Comparison of ENCODE assay signal across 1 cellular context in genomic region chr11:70544067-70544773, GRCh38.
TF ChIP-seq lines count a peak whose summit lies in the region.

No MANE protein-coding gene starts in this region.

TF ChIP-seq in H1, 55 proteins besides CTCF, POLR2A, EP300 and RAD21 (continued from another document):
- TF ChIP-seq TEAD4 (IDR thresholded peaks at IDR 0.05; ENCODE audit: low read depth, low read length) (no peak), ATF3 (IDR thresholded peaks at IDR 0.05; ENCODE audit: insufficient read depth, low read depth, low read length) (no peak), EZH2 (IDR thresholded peaks at IDR 0.05; ENCODE audit: low read depth, low read length, severe bottlenecking) (no peak), GABPA (IDR thresholded peaks at IDR 0.05; ENCODE audit: borderline replicate concordance, insufficient read depth, low read length) (no peak), TCF12 (IDR thresholded peaks at IDR 0.05; ENCODE audit: low read depth, low read length) (no peak), YY1 (IDR thresholded peaks at IDR 0.05; ENCODE audit: low read depth, low read length) (no peak), SAP30 (IDR thresholded peaks at IDR 0.05; ENCODE audit: insufficient read depth, insufficient replicate concordance, low read length) (no peak), CHD2 (IDR thresholded peaks at IDR 0.05; ENCODE audit: low read length) (no peak), HDAC2 (IDR thresholded peaks at IDR 0.05; ENCODE audit: borderline replicate concordance in 1 of 2, low read depth in 2 of 2, low read length in 2 of 2) (no peak), POLR2AphosphoS5 (IDR thresholded peaks at IDR 0.05; ENCODE audit: low read depth, low read length) (no peak), RNF2 (IDR thresholded peaks at IDR 0.05; ENCODE audit: borderline replicate concordance, low read depth, low read length, missing control alignments, poor library complexity, severe bottlenecking) (no peak), CHD1 (IDR thresholded peaks at IDR 0.05; ENCODE audit: low read depth, low read length) (no peak), CTBP2 (IDR thresholded peaks at IDR 0.05; ENCODE audit: borderline replicate concordance, insufficient read depth, insufficient read length, low read length) (no peak), MAFK (IDR thresholded peaks at IDR 0.05; ENCODE audit: low read depth, low read length) (no peak), SP1 (IDR thresholded peaks at IDR 0.05; ENCODE audit: low read depth, low read length) (no peak), FOSL1 (IDR thresholded peaks at IDR 0.05; ENCODE audit: insufficient read depth, low read depth, low read length) (no peak)
- TF ChIP-seq, protein P1, sequence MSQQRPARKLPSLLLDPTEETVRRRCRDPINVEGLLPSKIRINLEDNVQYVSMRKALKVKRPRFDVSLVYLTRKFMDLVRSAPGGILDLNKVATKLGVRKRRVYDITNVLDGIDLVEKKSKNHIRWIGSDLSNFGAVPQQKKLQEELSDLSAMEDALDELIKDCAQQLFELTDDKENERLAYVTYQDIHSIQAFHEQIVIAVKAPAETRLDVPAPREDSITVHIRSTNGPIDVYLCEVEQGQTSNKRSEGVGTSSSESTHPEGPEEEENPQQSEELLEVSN (IDR thresholded peaks at IDR 0.05) = no peak
